Comparison of ENCODE assay signal across 1 cellular context in genomic region chr13:103730407-103730806, GRCh38.
TF ChIP-seq lines count a peak whose summit lies in the region.

No MANE protein-coding gene starts in this region.

TF ChIP-seq in HepG2, 621 proteins besides CTCF, POLR2A, EP300 and RAD21 (continued from another document):
- TF ChIP-seq BCLAF1 (IDR thresholded peaks at IDR 0.05) = no peak
- no peak for TF ChIP-seq HIVEP1 (CRISPR knock-in tag; IDR thresholded peaks at IDR 0.05)
